1 cellular context compared by ENCODE assay signal in the genomic region with DNA sequence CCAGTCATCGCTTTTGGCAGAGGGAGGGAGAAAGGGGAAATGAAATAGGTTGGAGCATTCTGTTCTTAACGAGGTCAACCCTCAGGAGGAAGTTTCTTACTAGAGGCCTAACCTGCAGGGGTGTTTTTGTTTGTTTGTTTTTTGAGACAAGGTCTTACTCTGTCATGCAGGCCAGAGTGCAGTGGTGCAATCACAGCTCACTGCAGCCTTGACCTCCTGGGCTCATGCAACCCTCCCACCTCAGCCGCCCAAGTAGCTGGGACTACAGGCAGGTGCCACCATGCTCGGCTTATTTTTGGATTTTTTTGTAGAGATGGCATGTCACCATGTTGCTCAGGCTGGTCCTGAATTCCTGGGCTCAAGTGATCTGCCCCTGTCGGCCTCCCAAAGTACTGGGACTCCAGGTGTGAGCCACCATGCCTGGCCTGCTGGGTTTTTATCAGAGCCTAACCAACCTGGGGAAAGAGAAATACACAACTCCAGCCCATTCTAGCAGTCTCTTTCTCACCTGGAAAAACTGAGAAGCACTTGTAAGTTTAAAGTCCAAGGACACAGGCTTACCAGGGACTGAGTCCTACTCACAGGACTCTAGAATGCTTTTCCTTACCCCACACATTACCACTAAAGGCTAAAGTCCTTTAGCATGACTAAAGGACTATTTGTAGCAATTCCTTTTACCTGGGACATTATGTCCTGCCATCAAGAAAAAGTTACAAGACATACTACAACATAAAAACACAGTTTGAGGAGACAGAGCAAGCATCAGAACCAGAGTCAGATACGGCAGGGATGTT.
TF ChIP-seq lines count a peak whose summit lies in the region.

No MANE protein-coding gene starts in this region.

TF ChIP-seq in HepG2, 621 proteins besides CTCF, POLR2A, EP300 and RAD21 (continued from another document and continues in another):
- no peak for TF ChIP-seq AKNA (CRISPR knock-in tag; IDR thresholded peaks at IDR 0.05; ENCODE audit: borderline replicate concordance)
- peak; percentile 24; the same call in 1 of the 2 replicates for TF ChIP-seq ZNF574 (CRISPR knock-in tag; IDR thresholded peaks at IDR 0.05)
- peak; percentile 60 for TF ChIP-seq HDAC1 (CRISPR knock-in tag; IDR thresholded peaks at IDR 0.05)
- TF ChIP-seq, protein P1, sequence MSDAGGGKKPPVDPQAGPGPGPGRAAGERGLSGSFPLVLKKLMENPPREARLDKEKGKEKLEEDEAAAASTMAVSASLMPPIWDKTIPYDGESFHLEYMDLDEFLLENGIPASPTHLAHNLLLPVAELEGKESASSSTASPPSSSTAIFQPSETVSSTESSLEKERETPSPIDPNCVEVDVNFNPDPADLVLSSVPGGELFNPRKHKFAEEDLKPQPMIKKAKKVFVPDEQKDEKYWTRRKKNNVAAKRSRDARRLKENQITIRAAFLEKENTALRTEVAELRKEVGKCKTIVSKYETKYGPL (CRISPR knock-in tag; IDR thresholded peaks at IDR 0.05) = no peak
- TF ChIP-seq KLF16 (CRISPR knock-in tag; IDR thresholded peaks at IDR 0.05) = peak in 1 of 2 experiments; percentile 57; a peak in 1 of 4 replicates
- no peak for TF ChIP-seq ZNF75D (CRISPR knock-in tag; IDR thresholded peaks at IDR 0.05; ENCODE audit: borderline replicate concordance)
- TF ChIP-seq ZNF136 (CRISPR knock-in tag; IDR thresholded peaks at IDR 0.05; ENCODE audit: low read depth) = no peak
- TF ChIP-seq, protein P2, sequence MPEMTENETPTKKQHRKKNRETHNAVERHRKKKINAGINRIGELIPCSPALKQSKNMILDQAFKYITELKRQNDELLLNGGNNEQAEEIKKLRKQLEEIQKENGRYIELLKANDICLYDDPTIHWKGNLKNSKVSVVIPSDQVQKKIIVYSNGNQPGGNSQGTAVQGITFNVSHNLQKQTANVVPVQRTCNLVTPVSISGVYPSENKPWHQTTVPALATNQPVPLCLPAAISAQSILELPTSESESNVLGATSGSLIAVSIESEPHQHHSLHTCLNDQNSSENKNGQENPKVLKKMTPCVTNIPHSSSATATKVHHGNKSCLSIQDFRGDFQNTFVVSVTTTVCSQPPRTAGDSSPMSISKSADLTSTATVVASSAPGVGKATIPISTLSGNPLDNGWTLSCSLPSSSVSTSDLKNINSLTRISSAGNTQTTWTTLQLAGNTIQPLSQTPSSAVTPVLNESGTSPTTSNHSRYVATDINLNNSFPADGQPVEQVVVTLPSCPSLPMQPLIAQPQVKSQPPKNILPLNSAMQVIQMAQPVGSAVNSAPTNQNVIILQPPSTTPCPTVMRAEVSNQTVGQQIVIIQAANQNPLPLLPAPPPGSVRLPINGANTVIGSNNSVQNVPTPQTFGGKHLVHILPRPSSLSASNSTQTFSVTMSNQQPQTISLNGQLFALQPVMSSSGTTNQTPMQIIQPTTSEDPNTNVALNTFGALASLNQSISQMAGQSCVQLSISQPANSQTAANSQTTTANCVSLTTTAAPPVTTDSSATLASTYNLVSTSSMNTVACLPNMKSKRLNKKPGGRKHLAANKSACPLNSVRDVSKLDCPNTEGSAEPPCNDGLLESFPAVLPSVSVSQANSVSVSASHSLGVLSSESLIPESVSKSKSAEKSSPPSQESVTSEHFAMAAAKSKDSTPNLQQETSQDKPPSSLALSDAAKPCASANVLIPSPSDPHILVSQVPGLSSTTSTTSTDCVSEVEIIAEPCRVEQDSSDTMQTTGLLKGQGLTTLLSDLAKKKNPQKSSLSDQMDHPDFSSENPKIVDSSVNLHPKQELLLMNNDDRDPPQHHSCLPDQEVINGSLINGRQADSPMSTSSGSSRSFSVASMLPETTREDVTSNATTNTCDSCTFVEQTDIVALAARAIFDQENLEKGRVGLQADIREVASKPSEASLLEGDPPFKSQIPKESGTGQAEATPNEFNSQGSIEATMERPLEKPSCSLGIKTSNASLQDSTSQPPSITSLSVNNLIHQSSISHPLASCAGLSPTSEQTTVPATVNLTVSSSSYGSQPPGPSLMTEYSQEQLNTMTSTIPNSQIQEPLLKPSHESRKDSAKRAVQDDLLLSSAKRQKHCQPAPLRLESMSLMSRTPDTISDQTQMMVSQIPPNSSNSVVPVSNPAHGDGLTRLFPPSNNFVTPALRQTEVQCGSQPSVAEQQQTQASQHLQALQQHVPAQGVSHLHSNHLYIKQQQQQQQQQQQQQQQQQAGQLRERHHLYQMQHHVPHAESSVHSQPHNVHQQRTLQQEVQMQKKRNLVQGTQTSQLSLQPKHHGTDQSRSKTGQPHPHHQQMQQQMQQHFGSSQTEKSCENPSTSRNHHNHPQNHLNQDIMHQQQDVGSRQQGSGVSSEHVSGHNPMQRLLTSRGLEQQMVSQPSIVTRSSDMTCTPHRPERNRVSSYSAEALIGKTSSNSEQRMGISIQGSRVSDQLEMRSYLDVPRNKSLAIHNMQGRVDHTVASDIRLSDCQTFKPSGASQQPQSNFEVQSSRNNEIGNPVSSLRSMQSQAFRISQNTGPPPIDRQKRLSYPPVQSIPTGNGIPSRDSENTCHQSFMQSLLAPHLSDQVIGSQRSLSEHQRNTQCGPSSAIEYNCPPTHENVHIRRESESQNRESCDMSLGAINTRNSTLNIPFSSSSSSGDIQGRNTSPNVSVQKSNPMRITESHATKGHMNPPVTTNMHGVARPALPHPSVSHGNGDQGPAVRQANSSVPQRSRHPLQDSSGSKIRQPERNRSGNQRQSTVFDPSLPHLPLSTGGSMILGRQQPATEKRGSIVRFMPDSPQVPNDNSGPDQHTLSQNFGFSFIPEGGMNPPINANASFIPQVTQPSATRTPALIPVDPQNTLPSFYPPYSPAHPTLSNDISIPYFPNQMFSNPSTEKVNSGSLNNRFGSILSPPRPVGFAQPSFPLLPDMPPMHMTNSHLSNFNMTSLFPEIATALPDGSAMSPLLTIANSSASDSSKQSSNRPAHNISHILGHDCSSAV (CRISPR knock-in tag; IDR thresholded peaks at IDR 0.05; ENCODE audit: borderline replicate concordance) = no peak
- peak; percentile 50; the same call in 1 of the 2 replicates for TF ChIP-seq SOX5 (CRISPR knock-in tag; IDR thresholded peaks at IDR 0.05; ENCODE audit: borderline replicate concordance)
- no peak for TF ChIP-seq ZNF317 (CRISPR knock-in tag; IDR thresholded peaks at IDR 0.05)
- TF ChIP-seq ZNF460 (CRISPR knock-in tag; IDR thresholded peaks at IDR 0.05; ENCODE audit: borderline replicate concordance) = peak; percentile 79; the same call in 1 of the 2 replicates
- TF ChIP-seq ZNF142 (CRISPR knock-in tag; IDR thresholded peaks at IDR 0.05) = no peak
- no peak for TF ChIP-seq CHCHD3 (CRISPR knock-in tag; IDR thresholded peaks at IDR 0.05)
- TF ChIP-seq, protein P3, sequence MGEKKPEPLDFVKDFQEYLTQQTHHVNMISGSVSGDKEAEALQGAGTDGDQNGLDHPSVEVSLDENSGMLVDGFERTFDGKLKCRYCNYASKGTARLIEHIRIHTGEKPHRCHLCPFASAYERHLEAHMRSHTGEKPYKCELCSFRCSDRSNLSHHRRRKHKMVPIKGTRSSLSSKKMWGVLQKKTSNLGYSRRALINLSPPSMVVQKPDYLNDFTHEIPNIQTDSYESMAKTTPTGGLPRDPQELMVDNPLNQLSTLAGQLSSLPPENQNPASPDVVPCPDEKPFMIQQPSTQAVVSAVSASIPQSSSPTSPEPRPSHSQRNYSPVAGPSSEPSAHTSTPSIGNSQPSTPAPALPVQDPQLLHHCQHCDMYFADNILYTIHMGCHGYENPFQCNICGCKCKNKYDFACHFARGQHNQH (CRISPR knock-in tag; IDR thresholded peaks at IDR 0.05) = peak; percentile 69
- TF ChIP-seq CEBPB (IDR thresholded peaks at IDR 0.05; ENCODE audit: borderline replicate concordance, low read depth, low read length) = peak; percentile 68; the same call in 1 of the 2 replicates
- TF ChIP-seq ZSCAN25 (CRISPR knock-in tag; IDR thresholded peaks at IDR 0.05) = peak; percentile 94
- peak; percentile 41; the same call in 1 of the 2 replicates for TF ChIP-seq BCL6 (CRISPR knock-in tag; IDR thresholded peaks at IDR 0.05)
- no peak for TF ChIP-seq ZSCAN5A (CRISPR knock-in tag; IDR thresholded peaks at IDR 0.05; ENCODE audit: borderline replicate concordance)
- TF ChIP-seq NR3C1 (CRISPR knock-in tag; IDR thresholded peaks at IDR 0.05) = no peak
